In genomic region chr5:1108008-1108864, GRCh38 we compare ENCODE assay signal across 10 cellular contexts. TPM values are rescaled to one million over a fixed set of nuclear protein-coding genes. Genes with fewer than 3 reads are reported as not detected.
DNase-seq lines count a peak whose midpoint lies in the region; ATAC-seq, FAIRE-seq and TF ChIP-seq lines count a peak whose summit lies in the region.
"Had no signal": no experiment of that assay in that cellular context is flagged by ENCODE, and none has a peak within 500 bp of the region (broad histone marks: within the 10 kb centered on the region; RNA-seq: fewer than 3 reads in every experiment).

No MANE protein-coding gene starts in this region.

- H3K4me1 Mint-ChIP-seq in activated CD4-positive, alpha-beta T cell treated with anti-CD3 and anti-CD28 coated beads for 36 hours: peaks cover 67% of the 10 kb centered on the region
- peaks cover 44% of the 10 kb centered on the region for H3K4me1 Mint-ChIP-seq in WTC11

- no peaks in the 10 kb centered on the region for H3K9me2 ChIP-seq in PC-3 (replicated peaks; ENCODE audit: low read length)

- no peaks in the 10 kb centered on the region for H3F3A ChIP-seq in PC-3 (ENCODE audit: low read length, unreplicated experiment)

- H3K4me3 Mint-ChIP-seq in activated CD4-positive, alpha-beta T cell treated with anti-CD3 and anti-CD28 coated beads for 36 hours: peak overlapping the region; percentile 9
- no peak overlapping the region for H3K4me3 Mint-ChIP-seq in WTC11

- no peak for TF ChIP-seq CTCF in WTC11 (IDR thresholded peaks at IDR 0.05)
- TF ChIP-seq CTCF in kidney (IDR thresholded peaks at IDR 0.05; ENCODE audit: borderline replicate concordance, extremely low read depth, insufficient read depth): no peak
- no peak for TF ChIP-seq CTCF in stomach (IDR thresholded peaks at IDR 0.05)
- TF ChIP-seq CTCF in PC-3 (conservative IDR thresholded peaks at IDR 0.05; ENCODE audit: low read depth, low read length): no peak

- TF ChIP-seq EP300 in stomach (IDR thresholded peaks at IDR 0.05): no peak

- H3K9ac ChIP-seq in kidney (ENCODE audit: low read length in 2 of 2) (peak overlapping the region in 1 of 2 donors; percentile 30), PC-3 (ENCODE audit: low read length) (no peak overlapping the region)

- H4K20me1 ChIP-seq in PC-3 (ENCODE audit: low read length): peaks cover 70% of the 10 kb centered on the region

- H3K27me3 ChIP-seq in stomach (peaks cover 0 to 17% (median 0%) of the 10 kb centered on the region in 3 donors), PC-3 (ENCODE audit: low read length) (no peaks in the 10 kb centered on the region)

- intact Hi-C loops in activated CD4-positive, alpha-beta T cell treated with anti-CD3 and anti-CD28 coated beads for 36 hours (cut with DNase I, micrococcal nuclease): loop anchor here in 1 of 2 experiments (5.0 kb wide), 1 partner anchor 689 kb away; the partner anchor contains the start of gene MRPL36
- intact Hi-C loops in kidney (cut with DNase I): no loop called here
- intact Hi-C loops in stomach (cut with DNase I; ENCODE audit: low total_unique reads): no loop called here
- intact Hi-C loops in PC-3 (cut with micrococcal nuclease): no loop called here

- no peak for FAIRE-seq in kidney (lab: Jason Lieb, UNC)
- FAIRE-seq in H54 (lab: Jason Lieb, UNC): no peak
- FAIRE-seq: A549 had no signal

- H3K27ac Mint-ChIP-seq in activated CD4-positive, alpha-beta T cell treated with anti-CD3 and anti-CD28 coated beads for 36 hours: peak overlapping the region; percentile 24
- H3K27ac Mint-ChIP-seq in WTC11: peak overlapping the region; percentile 74; the same call in 1 of the 2 replicates

- TF ChIP-seq POLR2A in stomach (IDR thresholded peaks at IDR 0.05) (no peak), H54 (IDR thresholded peaks at IDR 0.05; ENCODE audit: low read depth, low read length) (no peak)

- H3K79me2 ChIP-seq in PC-3 (ENCODE audit: low read length): peaks cover 85% of the 10 kb centered on the region

- H3K4me3 ChIP-seq in kidney (ENCODE audit: low read length in 2 of 2) (peak overlapping the region; percentile 53 to 86), stomach (peak overlapping the region in 1 of 4 donors; percentile 85), PC-3 (ENCODE audit: low read length) (no peak overlapping the region)
- H3K4me3 ChIP-seq: A549 had no signal

- no peaks in the 10 kb centered on the region for H3K9me3 ChIP-seq in kidney (ENCODE audit: control insufficient read depth in 1 of 2, low read length in 2 of 2)
- no peaks in the 10 kb centered on the region for H3K9me3 ChIP-seq in stomach
- H3K9me3 ChIP-seq in PC-3 (ENCODE audit: low read length): no peaks in the 10 kb centered on the region
- H3K9me3 ChIP-seq: A549 had no signal

- H3K36me3 ChIP-seq in kidney (ENCODE audit: control insufficient read depth in 1 of 2, insufficient read depth in 2 of 2, low read length in 2 of 2): no peaks in the 10 kb centered on the region
- no peaks in the 10 kb centered on the region for H3K36me3 ChIP-seq in stomach
- no peaks in the 10 kb centered on the region; the same call in 1 of the 2 replicates for H3K36me3 ChIP-seq in PC-3 (ENCODE audit: low read depth, low read length)

- no TSS peak for BruUV-seq in PC-3 (replicated peaks; lab: Mats Ljungman, UMichigan)

- 72 to 85% (median 82%) methylated on average over 25 to 39 of the region's 39 CpGs for WGBS in stomach, 5 donors

- no peaks in the 10 kb centered on the region for H3K27me3 Mint-ChIP-seq in activated CD4-positive, alpha-beta T cell treated with anti-CD3 and anti-CD28 coated beads for 36 hours
- H3K27me3 Mint-ChIP-seq in WTC11 (ENCODE audit: low read depth): no peaks in the 10 kb centered on the region

- POLR2A ChIA-PET in activated CD4-positive, alpha-beta T cell treated with anti-CD3 and anti-CD28 coated beads for 36 hours (lab: Charles Lee): no interaction called here
- POLR2A ChIA-PET in WTC11 (lab: Charles Lee): no interaction called here
- POLR2A ChIA-PET in PC-3 (lab: Charles Lee; ENCODE audit: unreplicated experiment): interaction anchor here (0.7 kb wide), 1 partner anchor 24 kb away, joined by 3 read pairs; no protein-coding TSS in a partner anchor

- H3K27ac ChIP-seq in kidney (ENCODE audit: low read depth in 2 of 2, low read length in 2 of 2) (peak overlapping the region; percentile 80 to 83), stomach (peak overlapping the region; percentile 92 to 97 (median 95)), PC-3 (ENCODE audit: low read length) (no peak overlapping the region)

- H3K4me2 ChIP-seq in PC-3 (ENCODE audit: low read length): no peak overlapping the region

- no peaks in the 10 kb centered on the region for H3K9me3 Mint-ChIP-seq in activated CD4-positive, alpha-beta T cell treated with anti-CD3 and anti-CD28 coated beads for 36 hours (ENCODE audit: low read depth)
- no peaks in the 10 kb centered on the region for H3K9me3 Mint-ChIP-seq in WTC11

- no peak for ATAC-seq in activated CD4-positive, alpha-beta T cell treated with anti-CD3 and anti-CD28 coated beads for 36 hours
- ATAC-seq in WTC11: no peak
- ATAC-seq in PC-3: no peak
- ATAC-seq: A549 had no signal

- H2AFZ ChIP-seq in PC-3 (ENCODE audit: low read length): no peak overlapping the region

- no peaks in the 10 kb centered on the region for H3K36me3 Mint-ChIP-seq in activated CD4-positive, alpha-beta T cell treated with anti-CD3 and anti-CD28 coated beads for 36 hours (ENCODE audit: low read depth)
- H3K36me3 Mint-ChIP-seq in WTC11: no peaks in the 10 kb centered on the region

- no peak for DNase-seq in activated CD4-positive, alpha-beta T cell treated with anti-CD3 and anti-CD28 coated beads for 36 hours
- DNase-seq in activated CD4-positive, alpha-beta T cell treated with anti-CD3 and anti-CD28 coated beads for 4 hours: no peak
- DNase-seq in WTC11 (ENCODE audit: low spot score) (no peak), kidney (no peak), stomach (no peak), H54 (ENCODE audit: insufficient read length, low spot score) (no peak), NCI-H774 (lab: John Stamatoyannopoulos, UW) (no peak), PC-3 (no peak)
- DNase-seq: NCI-H2227 treated with DMSO at 0.1 percent for 48 hours had no signal

- CTCF ChIA-PET in activated CD4-positive, alpha-beta T cell treated with anti-CD3 and anti-CD28 coated beads for 36 hours (lab: Charles Lee): no interaction called here
- CTCF ChIA-PET in WTC11 (lab: Charles Lee): interaction anchor here (1.2 to 3.3 kb wide), 2 partner anchors 33 to 97 kb away, joined by 6 to 10 read pairs; no protein-coding TSS in a partner anchor
- CTCF ChIA-PET in PC-3 (lab: Charles Lee): no interaction called here

- H3K4me1 ChIP-seq in kidney (ENCODE audit: control insufficient read depth in 1 of 2, insufficient read depth in 1 of 2, low read depth in 1 of 2, low read length in 2 of 2): peaks cover 37 to 60% of the 10 kb centered on the region in 2 donors
- peaks cover 63 to 91% (median 89%) of the 10 kb centered on the region in 4 donors for H3K4me1 ChIP-seq in stomach
- H3K4me1 ChIP-seq in PC-3 (ENCODE audit: insufficient read depth, low read length): peaks cover 17% of the 10 kb centered on the region

TF ChIP-seq in WTC11, 78 proteins besides CTCF, POLR2A, EP300 and RAD21 (continues in another document):
- TF ChIP-seq, protein P1, sequence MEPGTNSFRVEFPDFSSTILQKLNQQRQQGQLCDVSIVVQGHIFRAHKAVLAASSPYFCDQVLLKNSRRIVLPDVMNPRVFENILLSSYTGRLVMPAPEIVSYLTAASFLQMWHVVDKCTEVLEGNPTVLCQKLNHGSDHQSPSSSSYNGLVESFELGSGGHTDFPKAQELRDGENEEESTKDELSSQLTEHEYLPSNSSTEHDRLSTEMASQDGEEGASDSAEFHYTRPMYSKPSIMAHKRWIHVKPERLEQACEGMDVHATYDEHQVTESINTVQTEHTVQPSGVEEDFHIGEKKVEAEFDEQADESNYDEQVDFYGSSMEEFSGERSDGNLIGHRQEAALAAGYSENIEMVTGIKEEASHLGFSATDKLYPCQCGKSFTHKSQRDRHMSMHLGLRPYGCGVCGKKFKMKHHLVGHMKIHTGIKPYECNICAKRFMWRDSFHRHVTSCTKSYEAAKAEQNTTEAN (CRISPR knock-in tag; IDR thresholded peaks at IDR 0.05): no peak
- TF ChIP-seq ATF3 (CRISPR knock-in tag; conservative IDR thresholded peaks at IDR 0.05) (no peak), ZNF219 (CRISPR knock-in tag; IDR thresholded peaks at IDR 0.05; ENCODE audit: borderline replicate concordance) (no peak), ZBTB21 (CRISPR knock-in tag; IDR thresholded peaks at IDR 0.05; ENCODE audit: borderline replicate concordance) (no peak), ESRRA (CRISPR knock-in tag; IDR thresholded peaks at IDR 0.05; ENCODE audit: borderline replicate concordance) (no peak), RELA (CRISPR knock-in tag; IDR thresholded peaks at IDR 0.05; ENCODE audit: borderline replicate concordance) (no peak), ZNF423 (CRISPR knock-in tag; IDR thresholded peaks at IDR 0.05) (no peak), ZNF416 (CRISPR knock-in tag; IDR thresholded peaks at IDR 0.05) (no peak)
- TF ChIP-seq, protein P2, sequence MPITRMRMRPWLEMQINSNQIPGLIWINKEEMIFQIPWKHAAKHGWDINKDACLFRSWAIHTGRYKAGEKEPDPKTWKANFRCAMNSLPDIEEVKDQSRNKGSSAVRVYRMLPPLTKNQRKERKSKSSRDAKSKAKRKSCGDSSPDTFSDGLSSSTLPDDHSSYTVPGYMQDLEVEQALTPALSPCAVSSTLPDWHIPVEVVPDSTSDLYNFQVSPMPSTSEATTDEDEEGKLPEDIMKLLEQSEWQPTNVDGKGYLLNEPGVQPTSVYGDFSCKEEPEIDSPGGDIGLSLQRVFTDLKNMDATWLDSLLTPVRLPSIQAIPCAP (CRISPR knock-in tag; IDR thresholded peaks at IDR 0.05): no peak

RNA-seq across cellular contexts. Expression of gene SLC12A7, which starts 3.6 kb away (rescaled TPM):
- 10 to 100 TPM; 18.5 to 21.6 TPM for total RNA-seq in activated CD4-positive, alpha-beta T cell treated with anti-CD3 and anti-CD28 coated beads for 36 hours
- total RNA-seq in WTC11 (2021) (28.1 to 29.9 TPM (median 29.9 TPM) in 3 replicates), kidney (92.9 TPM), stomach (100 to 1,000 TPM in 3 of 5 donors, 10 to 100 TPM in 2; 23.9 to 346 (median 126) TPM), PC-3 (2014; rRNA removed) (48.2 and 58.3 TPM in 2 replicates)
- polyA plus RNA-seq in kidney (ENCODE audit: insufficient read depth, low read depth, low replicate concordance) (28.2 TPM), stomach (10 to 100 TPM in 2 of 3 donors, 1 to 10 TPM in 1; 4.7 to 12.4 (median 10.3) TPM)
